In genomic region chr6:47138046-47138445, GRCh38 we compare ENCODE assay signal across 26 cellular contexts.
DNase-seq lines count a peak whose midpoint lies in the region; ATAC-seq, FAIRE-seq and TF ChIP-seq lines count a peak whose summit lies in the region.
"Had no signal": no experiment of that assay in that cellular context is flagged by ENCODE, and none has a peak within 500 bp of the region (broad histone marks: within the 10 kb centered on the region; RNA-seq: fewer than 3 reads in every experiment).

No MANE protein-coding gene starts in this region.

- no peaks in the 10 kb centered on the region for H3K36me3 ChIP-seq in trophoblast cell (ENCODE audit: control insufficient read depth in 1 of 2, insufficient read depth in 2 of 2, low read length in 2 of 2)
- H3K36me3 ChIP-seq in kidney (ENCODE audit: control insufficient read depth in 1 of 2, insufficient read depth in 2 of 2, low read length in 2 of 2), result no peaks in the 10 kb centered on the region
- H3K36me3 ChIP-seq: stomach had no signal

- H3K4me1 ChIP-seq in trophoblast cell (ENCODE audit: control insufficient read depth in 1 of 2, insufficient read depth in 2 of 2, low read length in 2 of 2) (peaks cover 13 to 23% of the 10 kb centered on the region in 2 experiments), kidney (ENCODE audit: control insufficient read depth in 1 of 2, insufficient read depth in 1 of 2, low read depth in 1 of 2, low read length in 2 of 2) (peaks cover 0 to 5% of the 10 kb centered on the region in 2 donors)

- FAIRE-seq in kidney (lab: Jason Lieb, UNC), result no peak
- FAIRE-seq: A204.1, GM12891, RCC 7860 had no signal

- H3K18ac ChIP-seq in trophoblast cell (ENCODE audit: low read length), result no peak overlapping the region

- H3K79me1 ChIP-seq in trophoblast cell (ENCODE audit: low read length), result peaks cover 29% of the 10 kb centered on the region

- H3K9me3 ChIP-seq in trophoblast cell (ENCODE audit: insufficient read depth, low read depth, low read length) (no peaks in the 10 kb centered on the region), kidney (ENCODE audit: control insufficient read depth in 1 of 2, low read length in 2 of 2) (no peaks in the 10 kb centered on the region)
- H3K9me3 ChIP-seq: stomach had no signal

- no peak overlapping the region for H3K23ac ChIP-seq in trophoblast cell (ENCODE audit: low read length)

- H3K14ac ChIP-seq in trophoblast cell (ENCODE audit: low read length), result peak overlapping the region; percentile 36

- H3K79me2 ChIP-seq in trophoblast cell (ENCODE audit: control insufficient read depth, insufficient read depth, low read length, poor library complexity), result no peaks in the 10 kb centered on the region

- TF ChIP-seq CTCF in activated CD8-positive, alpha-beta T cell treated with anti-CD3 and anti-CD28 coated beads for 36 hours (IDR thresholded peaks at IDR 0.05), result no peak
- no peak for TF ChIP-seq CTCF in WTC11 (IDR thresholded peaks at IDR 0.05)
- TF ChIP-seq CTCF in epithelial cell of esophagus (IDR thresholded peaks at IDR 0.05; ENCODE audit: insufficient read depth, low read depth, low read length, missing control alignments), result no peak
- no peak for TF ChIP-seq CTCF in kidney (IDR thresholded peaks at IDR 0.05; ENCODE audit: borderline replicate concordance, extremely low read depth, insufficient read depth)

- peak; percentile 30 for ATAC-seq in activated CD8-positive, alpha-beta T cell treated with anti-CD3 and anti-CD28 coated beads for 36 hours
- ATAC-seq in activated CD8-positive, alpha-beta T cell treated with anti-CD3 and anti-CD28 coated beads, Interleukin-2, amount 10 ng/mL, durations not matched to agents 7 days and 5 days, result no peak
- 0 out of 2 replicates have a peak, but pooled peaks have one; percentile 16 for ATAC-seq in WTC11
- ATAC-seq in GM18520 (IDR thresholded peaks at IDR 0.05; ENCODE audit: unreplicated experiment), result no peak
- ATAC-seq: T-helper 17 cell had no signal

- peak overlapping the region; percentile 84 for H4K91ac ChIP-seq in trophoblast cell (ENCODE audit: low read depth, low read length)

- H4K8ac ChIP-seq in trophoblast cell (ENCODE audit: low read depth, low read length), result no peak overlapping the region

- no peaks in the 10 kb centered on the region for H3K36me3 Mint-ChIP-seq in activated CD8-positive, alpha-beta T cell treated with anti-CD3 and anti-CD28 coated beads for 36 hours (ENCODE audit: low read depth)
- H3K36me3 Mint-ChIP-seq in activated CD8-positive, alpha-beta T cell treated with anti-CD3 and anti-CD28 coated beads, Interleukin-2, amount 10 ng/mL, durations not matched to agents 7 days and 5 days (ENCODE audit: low read depth), result no peaks in the 10 kb centered on the region
- no peaks in the 10 kb centered on the region for H3K36me3 Mint-ChIP-seq in WTC11
- H3K36me3 Mint-ChIP-seq: memory B cell, naive B cell, type B pancreatic cell had no signal

- no peak overlapping the region for H3K4me3 ChIP-seq in epithelial cell of esophagus (ENCODE audit: low read length)
- H3K4me3 ChIP-seq in trophoblast cell (ENCODE audit: low read depth, low read length), result no peak overlapping the region
- no peak overlapping the region for H3K4me3 ChIP-seq in kidney (ENCODE audit: low read length in 2 of 2)
- H3K4me3 ChIP-seq: SK-N-MC, stomach had no signal

- CTCF ChIA-PET in activated CD8-positive, alpha-beta T cell treated with anti-CD3 and anti-CD28 coated beads for 36 hours (lab: Charles Lee), result no interaction called here
- CTCF ChIA-PET in activated CD8-positive, alpha-beta T cell treated with anti-CD3 and anti-CD28 coated beads, Interleukin-2, amount 10 ng/mL, durations not matched to agents 7 days and 5 days (lab: Charles Lee), result interaction anchor here (0.7 kb wide), 1 partner anchor 42 kb away, joined by 3 read pairs; no protein-coding TSS in a partner anchor
- CTCF ChIA-PET in WTC11 (lab: Charles Lee), result interaction anchor here (1.0 to 1.6 kb wide), 3 partner anchors 16 to 42 kb away, joined by 3 to 5 read pairs (median 4); no protein-coding TSS in a partner anchor

- H3K27ac ChIP-seq in trophoblast cell (ENCODE audit: low read depth, low read length), result peak overlapping the region; percentile 30
- no peak overlapping the region for H3K27ac ChIP-seq in kidney (ENCODE audit: low read depth in 2 of 2, low read length in 2 of 2)
- H3K27ac ChIP-seq: SK-N-MC, stomach had no signal

- peak overlapping the region; percentile 13 for H2BK12ac ChIP-seq in trophoblast cell (ENCODE audit: low read length)

- no peaks in the 10 kb centered on the region for H3K9me3 Mint-ChIP-seq in activated CD8-positive, alpha-beta T cell treated with anti-CD3 and anti-CD28 coated beads for 36 hours
- H3K9me3 Mint-ChIP-seq in activated CD8-positive, alpha-beta T cell treated with anti-CD3 and anti-CD28 coated beads, Interleukin-2, amount 10 ng/mL, durations not matched to agents 7 days and 5 days (ENCODE audit: insufficient read depth), result no peaks in the 10 kb centered on the region
- H3K9me3 Mint-ChIP-seq in WTC11, result 0 out of 2 replicates have a peak, but pooled peaks cover 3% of the 10 kb centered on the region
- H3K9me3 Mint-ChIP-seq: activated CD4-positive, alpha-beta T cell treated with anti-CD3 and anti-CD28 coated beads, Interleukin-2, amount 10 ng/mL, durations not matched to agents 24 days and 14 days; type B pancreatic cell had no signal

- no peak overlapping the region for H3K4me3 Mint-ChIP-seq in activated CD8-positive, alpha-beta T cell treated with anti-CD3 and anti-CD28 coated beads for 36 hours
- H3K4me3 Mint-ChIP-seq in activated CD8-positive, alpha-beta T cell treated with anti-CD3 and anti-CD28 coated beads, Interleukin-2, amount 10 ng/mL, durations not matched to agents 7 days and 5 days, result no peak overlapping the region
- no peak overlapping the region for H3K4me3 Mint-ChIP-seq in WTC11
- H3K4me3 Mint-ChIP-seq: activated CD4-positive, alpha-beta T cell treated with anti-CD3 and anti-CD28 coated beads, Interleukin-2, amount 10 ng/mL, durations not matched to agents 24 days and 14 days; memory B cell; naive B cell; T-helper 17 cell; type B pancreatic cell had no signal

- H2AK5ac ChIP-seq in trophoblast cell (ENCODE audit: low read length), result peak overlapping the region; percentile 13

- peak overlapping the region; percentile 6 for H2BK5ac ChIP-seq in trophoblast cell (ENCODE audit: low read depth, low read length, poor library complexity)

- H2BK120ac ChIP-seq in trophoblast cell (ENCODE audit: insufficient read depth, low read length, poor library complexity), result peak overlapping the region; percentile 59

- no peaks in the 10 kb centered on the region for H3K27me3 ChIP-seq in trophoblast cell (ENCODE audit: insufficient read depth, low read length)
- H3K27me3 ChIP-seq: stomach had no signal

- DNase-seq in activated CD8-positive, alpha-beta T cell treated with anti-CD3 and anti-CD28 coated beads for 36 hours, result peak; percentile 23
- no peak for DNase-seq in activated CD8-positive, alpha-beta T cell treated with anti-CD3 and anti-CD28 coated beads, Interleukin-2, amount 10 ng/mL, durations not matched to agents 7 days and 5 days
- DNase-seq in WTC11 (ENCODE audit: low spot score), result no peak
- peak; percentile 26 for DNase-seq in epithelial cell of esophagus (ENCODE audit: low read depth)
- no peak for DNase-seq in trophoblast cell
- DNase-seq in kidney, result no peak
- no peak for DNase-seq in NCI-H1092 (lab: John Stamatoyannopoulos, UW)
- DNase-seq: activated CD4-positive, alpha-beta T cell treated with anti-CD3 and anti-CD28 coated beads, Interleukin-2, amount 10 ng/mL, durations not matched to agents 24 days and 14 days; activated gamma-delta T cell treated with Interleukin-2 at 50 U/mL for 16 hours; anterior cingulate cortex; cerebellar nuclear complex; COR-L47; DMS79; naive B cell; NCI-H1417; NCI-H2107; NCI-H510A; stomach; T-helper 17 cell had no signal

- POLR2A ChIA-PET in activated CD8-positive, alpha-beta T cell treated with anti-CD3 and anti-CD28 coated beads for 36 hours (lab: Charles Lee), result no interaction called here
- POLR2A ChIA-PET in activated CD8-positive, alpha-beta T cell treated with anti-CD3 and anti-CD28 coated beads, Interleukin-2, amount 10 ng/mL, durations not matched to agents 7 days and 5 days (lab: Charles Lee), result interaction anchor here (0.6 kb wide), 1 partner anchor 383 kb away, joined by 3 read pairs; no protein-coding TSS in a partner anchor
- POLR2A ChIA-PET in WTC11 (lab: Charles Lee), result no interaction called here

- no peak overlapping the region for H3K4me2 ChIP-seq in trophoblast cell (ENCODE audit: low read length)

- peak overlapping the region; percentile 48 for H2AFZ ChIP-seq in trophoblast cell (ENCODE audit: insufficient read depth, low read length, poor library complexity)

- peaks cover 4% of the 10 kb centered on the region for H3K27me3 Mint-ChIP-seq in activated CD8-positive, alpha-beta T cell treated with anti-CD3 and anti-CD28 coated beads for 36 hours
- no peaks in the 10 kb centered on the region for H3K27me3 Mint-ChIP-seq in activated CD8-positive, alpha-beta T cell treated with anti-CD3 and anti-CD28 coated beads, Interleukin-2, amount 10 ng/mL, durations not matched to agents 7 days and 5 days (ENCODE audit: low read depth)
- no peaks in the 10 kb centered on the region for H3K27me3 Mint-ChIP-seq in WTC11 (ENCODE audit: low read depth)
- H3K27me3 Mint-ChIP-seq: naive B cell, type B pancreatic cell had no signal

- peaks cover 6% of the 10 kb centered on the region for H3K4me1 Mint-ChIP-seq in activated CD8-positive, alpha-beta T cell treated with anti-CD3 and anti-CD28 coated beads for 36 hours (ENCODE audit: low read depth)
- H3K4me1 Mint-ChIP-seq in activated CD8-positive, alpha-beta T cell treated with anti-CD3 and anti-CD28 coated beads, Interleukin-2, amount 10 ng/mL, durations not matched to agents 7 days and 5 days (ENCODE audit: low read depth), result peaks cover 4% of the 10 kb centered on the region
- peaks cover 47% of the 10 kb centered on the region for H3K4me1 Mint-ChIP-seq in WTC11
- H3K4me1 Mint-ChIP-seq: memory B cell, T-helper 17 cell had no signal

- intact Hi-C loops in activated CD8-positive, alpha-beta T cell treated with anti-CD3 and anti-CD28 coated beads for 36 hours (cut with micrococcal nuclease), result no loop called here
- intact Hi-C loops in kidney (cut with DNase I), result no loop called here

- H3K4ac ChIP-seq in trophoblast cell (ENCODE audit: low read depth, low read length), result no peak overlapping the region

- no peak overlapping the region for H3K27ac Mint-ChIP-seq in activated CD8-positive, alpha-beta T cell treated with anti-CD3 and anti-CD28 coated beads for 36 hours
- H3K27ac Mint-ChIP-seq in activated CD8-positive, alpha-beta T cell treated with anti-CD3 and anti-CD28 coated beads, Interleukin-2, amount 10 ng/mL, durations not matched to agents 7 days and 5 days, result no peak overlapping the region
- H3K27ac Mint-ChIP-seq in WTC11, result 0 out of 2 replicates have a peak overlapping the region, but pooled peaks have one; percentile 29
- H3K27ac Mint-ChIP-seq: activated CD4-positive, alpha-beta T cell treated with anti-CD3 and anti-CD28 coated beads, Interleukin-2, amount 10 ng/mL, durations not matched to agents 24 days and 14 days; memory B cell; naive B cell; T-helper 17 cell; type B pancreatic cell had no signal

- WGBS in trophoblast cell (ENCODE audit: extremely low coverage, insufficient coverage, insufficient read length), result 100% methylated on average over 3 of the region's 6 CpGs

- H3K9ac ChIP-seq in trophoblast cell (ENCODE audit: low read length) (no peak overlapping the region), kidney (ENCODE audit: low read length in 2 of 2) (no peak overlapping the region)

- H4K12ac ChIP-seq in trophoblast cell (ENCODE audit: low read depth, low read length), result peak overlapping the region; percentile 7

Comparison
In these comparisons a context has a peak if more than half of its experiments do, and no peak if none do; other contexts are left out.
1. ATAC-seq: peak in activated CD8-positive, alpha-beta T cell treated with anti-CD3 and anti-CD28 coated beads for 36 hours (single experiment) and WTC11 (single experiment); none in activated CD8-positive, alpha-beta T cell treated with anti-CD3 and anti-CD28 coated beads, Interleukin-2, amount 10 ng/mL, durations not matched to agents 7 days and 5 days (single experiment) and GM18520 (single experiment).
2. DNase-seq: peak in activated CD8-positive, alpha-beta T cell treated with anti-CD3 and anti-CD28 coated beads for 36 hours (single experiment) and epithelial cell of esophagus (single experiment); none in activated CD8-positive, alpha-beta T cell treated with anti-CD3 and anti-CD28 coated beads, Interleukin-2, amount 10 ng/mL, durations not matched to agents 7 days and 5 days (single experiment), WTC11 (single experiment), trophoblast cell (0 of 2), kidney (single experiment) and NCI-H1092 (single experiment).